In genomic region chr1:26378879-26379251, GRCh38 we compare ENCODE assay signal across 18 cellular contexts. TPM values are rescaled to one million over a fixed set of nuclear protein-coding genes. Genes with fewer than 3 reads are reported as not detected.
A peak's percentile ranks its signal among the peaks of the same experiment; 100 is the strongest.
DNase-seq lines count a peak whose midpoint lies in the region; ATAC-seq and TF ChIP-seq lines count a peak whose summit lies in the region.
"Had no signal": no experiment of that assay in that cellular context is flagged by ENCODE, and none has a peak within 500 bp of the region (broad histone marks: within the 10 kb centered on the region; RNA-seq: fewer than 3 reads in every experiment).

No MANE protein-coding gene starts in this region.

- TF ChIP-seq POLR2A in ovary (IDR thresholded peaks at IDR 0.05) = no peak

- H3K4me1 ChIP-seq in ACC112 (ENCODE audit: control insufficient read depth, insufficient read depth, low read length, unreplicated experiment) (peaks cover 25% of the 10 kb centered on the region), ovary (ENCODE audit: insufficient read depth) (no peaks in the 10 kb centered on the region)
- peaks cover 82% of the 10 kb centered on the region for H3K4me1 ChIP-seq in CD4-positive, alpha-beta memory T cell (ENCODE audit: insufficient read depth, low read length)
- H3K4me1 ChIP-seq: HAP-1, right lobe of liver had no signal

- no peak for TF ChIP-seq EP300 in ovary (IDR thresholded peaks at IDR 0.05)

- no peak for ATAC-seq in T-helper 17 cell
- ATAC-seq in HG02798 (IDR thresholded peaks at IDR 0.05; ENCODE audit: poor library complexity, unreplicated experiment) = no peak
- no peak for ATAC-seq in GM19467 (IDR thresholded peaks at IDR 0.05; ENCODE audit: unreplicated experiment)

- no peak overlapping the region for H2AFZ ChIP-seq in ACC112 (ENCODE audit: low read length, unreplicated experiment)

- H3K79me2 ChIP-seq in ACC112 (ENCODE audit: control insufficient read depth, insufficient read depth, low read length, unreplicated experiment) = no peaks in the 10 kb centered on the region

- H3K27me3 Mint-ChIP-seq in CD4-positive, alpha-beta memory T cell = no peaks in the 10 kb centered on the region
- no peaks in the 10 kb centered on the region for H3K27me3 Mint-ChIP-seq in T-helper 17 cell
- peaks cover 17 to 43% (median 17%) of the 10 kb centered on the region in 3 donors for H3K27me3 Mint-ChIP-seq in immature natural killer cell (ENCODE audit: low read depth in 3 of 3)

- H3K27ac Mint-ChIP-seq in CD4-positive, alpha-beta memory T cell = peak overlapping the region; percentile 84 to 99 (median 96)
- H3K27ac Mint-ChIP-seq in T-helper 17 cell (peak overlapping the region; percentile 91), immature natural killer cell (peak overlapping the region; percentile 84 to 99 (median 96))

- POLR2A ChIA-PET in CD4-positive, alpha-beta memory T cell (lab: Charles Lee; ENCODE audit: partially characterized antibody) = interaction anchor here (0.7 to 9.1 kb wide), 26 partner anchors 8 to 565 kb away, joined by 3 to 174 read pairs (median 6); partner anchors contain the start of genes CD52, CEP85, DHDDS and HMGN2

- H3K36me3 ChIP-seq in ACC112 (ENCODE audit: insufficient read depth, low read length) (no peaks in the 10 kb centered on the region), ovary (no peaks in the 10 kb centered on the region)
- no peaks in the 10 kb centered on the region for H3K36me3 ChIP-seq in CD4-positive, alpha-beta memory T cell (ENCODE audit: insufficient read depth, low read length)
- H3K36me3 ChIP-seq: HAP-1, heart right ventricle, neutrophil, right lobe of liver, WERI-Rb-1 had no signal

- DNase-seq in CD4-positive, alpha-beta memory T cell = no peak
- DNase-seq in T-helper 17 cell (no peak), immature natural killer cell (no peak), ovary (no peak)
- DNase-seq: heart right ventricle, islet precursor cell, NCI-H1930, NCI-H69, right lobe of liver had no signal

- H3K4me3 ChIP-seq in ACC112 (ENCODE audit: low read depth, low read length) (peak overlapping the region; percentile 48; the same call in 1 of the 2 replicates), ovary (no peak overlapping the region)
- no peak overlapping the region for H3K4me3 ChIP-seq in CD4-positive, alpha-beta memory T cell (ENCODE audit: low read length in 2 of 2)
- H3K4me3 ChIP-seq: HAP-1, heart right ventricle, right lobe of liver had no signal

- H3K9me3 ChIP-seq in CD4-positive, alpha-beta memory T cell (ENCODE audit: control insufficient read depth in 1 of 2, low read length in 2 of 2) = no peaks in the 10 kb centered on the region
- H3K9me3 ChIP-seq in T-helper 17 cell (ENCODE audit: control insufficient read depth, low read length, poor library complexity, severe bottlenecking) (no peaks in the 10 kb centered on the region), ovary (no peaks in the 10 kb centered on the region)
- H3K9me3 ChIP-seq: HAP-1, heart right ventricle, neutrophil, right lobe of liver had no signal

- TF ChIP-seq CTCF in ovary (IDR thresholded peaks at IDR 0.05) = no peak

- peaks cover 47 to 87% (median 64%) of the 10 kb centered on the region in 4 donors for H3K4me1 Mint-ChIP-seq in CD4-positive, alpha-beta memory T cell
- H3K4me1 Mint-ChIP-seq in T-helper 17 cell (peaks cover 55% of the 10 kb centered on the region), immature natural killer cell (peaks cover 67 to 76% of the 10 kb centered on the region in 2 donors)

- intact Hi-C loops in CD4-positive, alpha-beta memory T cell (cut with micrococcal nuclease) = loop anchor here (1.0 to 2.0 kb wide), 6 partner anchors 16 to 104 kb away; partner anchors contain the start of genes CD52 and HMGN2
- intact Hi-C loops in ovary (cut with DNase I) = no loop called here

- CTCF ChIA-PET in CD4-positive, alpha-beta memory T cell (lab: Charles Lee; ENCODE audit: partially characterized antibody) = interaction anchor here (1.1 to 8.7 kb wide), 15 partner anchors 9 to 144 kb away, joined by 3 to 195 read pairs (median 12); partner anchors contain the start of genes CEP85 and SH3BGRL3

- H3K27me3 ChIP-seq in ACC112 (ENCODE audit: insufficient read depth, low read length) (no peaks in the 10 kb centered on the region), ovary (no peaks in the 10 kb centered on the region)
- H3K27me3 ChIP-seq in CD4-positive, alpha-beta memory T cell (ENCODE audit: insufficient read depth, low read length) = no peaks in the 10 kb centered on the region
- H3K27me3 ChIP-seq: right lobe of liver had no signal

- 90 to 93% (median 92%) methylated on average over 3 of the region's 3 CpGs for WGBS in ovary, 3 donors

- H3K9me3 Mint-ChIP-seq in CD4-positive, alpha-beta memory T cell = peaks cover 0 to 3% (median 0%) of the 10 kb centered on the region in 8 donors
- peaks cover 0 to 7% (median 0%) of the 10 kb centered on the region in 6 donors for H3K9me3 Mint-ChIP-seq in immature natural killer cell

- H3K36me3 Mint-ChIP-seq in CD4-positive, alpha-beta memory T cell = peaks cover 0 to 3% of the 10 kb centered on the region in 2 donors
- H3K36me3 Mint-ChIP-seq in T-helper 17 cell (ENCODE audit: low read depth) (no peaks in the 10 kb centered on the region), immature natural killer cell (peaks cover 0 to 3% (median 0%) of the 10 kb centered on the region in 3 donors)

- H3K27ac ChIP-seq in ACC112 (ENCODE audit: low read depth, low read length) (peak overlapping the region; percentile 86), ovary (no peak overlapping the region)
- peak overlapping the region; percentile 53 for H3K27ac ChIP-seq in CD4-positive, alpha-beta memory T cell (ENCODE audit: low read depth, low read length)
- H3K27ac ChIP-seq: neutrophil, right lobe of liver, WERI-Rb-1 had no signal

- peak overlapping the region in 7 of 8 donors; percentile 55 to 87 (median 75) for H3K4me3 Mint-ChIP-seq in CD4-positive, alpha-beta memory T cell
- H3K4me3 Mint-ChIP-seq in T-helper 17 cell (peak overlapping the region; percentile 72), immature natural killer cell (peak overlapping the region; percentile 72 to 88 (median 85))

RNA-seq across cellular contexts. Expression of gene ZNF683, which starts 6.3 kb away (rescaled TPM):
- total RNA-seq in CD4-positive, alpha-beta memory T cell = not detected
- under 1 TPM; 0.49 to 0.63 TPM for polyA plus RNA-seq in CD4-positive, alpha-beta memory T cell
- total RNA-seq in T-helper 17 cell = not detected
- 10 to 100 TPM in 2 of 3 donors, 1 to 10 TPM in 1; 4.1 to 61.3 (median 24.2) TPM for polyA plus RNA-seq in immature natural killer cell
- under 1 TPM in 3 of 7 donors, not detected in 4; 0.28 to 0.50 (median 0.41) TPM for total RNA-seq in ovary
- under 1 TPM in 1 of 2 donors, not detected in 1; 0.15 TPM for polyA plus RNA-seq in ovary
- total RNA-seq: HT1080, temporal lobe had no signal
- polyA plus RNA-seq: BJ had no signal

RNA-seq across cellular contexts. Expression of gene CRYBG2, which starts 24.9 kb away (rescaled TPM):
- total RNA-seq in CD4-positive, alpha-beta memory T cell = 1 to 10 TPM; 5.7 to 6.7 TPM
- polyA plus RNA-seq in CD4-positive, alpha-beta memory T cell = 1 to 10 TPM in 1 of 2 donors, under 1 TPM in 1; 0.27 to 3.8 TPM
- 1 to 10 TPM; 1.2 to 2.9 TPM for total RNA-seq in T-helper 17 cell
- polyA plus RNA-seq in immature natural killer cell = 1 to 10 TPM in 2 of 3 donors, not detected in 1; 1.2 to 1.3 TPM
- total RNA-seq in ovary = 1 to 10 TPM in 1 of 7 donors, under 1 TPM in 1, not detected in 5; 0.23 to 2.3 TPM
- polyA plus RNA-seq in ovary = under 1 TPM in 1 of 2 donors, not detected in 1; 0.11 TPM

RNA-seq across cellular contexts. Expression of gene LIN28A, which starts 31.8 kb away (rescaled TPM):
- not detected for total RNA-seq in CD4-positive, alpha-beta memory T cell
- not detected for polyA plus RNA-seq in CD4-positive, alpha-beta memory T cell
- total RNA-seq in T-helper 17 cell (not detected), ovary (1 to 10 TPM in 1 of 7 donors, not detected in 6; 1.3 TPM)
- polyA plus RNA-seq in immature natural killer cell (not detected), ovary (not detected)
- total RNA-seq: HT1080, temporal lobe had no signal
- polyA plus RNA-seq: BJ, heart right ventricle had no signal

RNA-seq across cellular contexts. Expression of gene DHDDS, which starts 53.3 kb away (rescaled TPM):
- 10 to 100 TPM; 44.4 to 46.2 TPM for total RNA-seq in CD4-positive, alpha-beta memory T cell
- polyA plus RNA-seq in CD4-positive, alpha-beta memory T cell = 10 to 100 TPM; 23.3 to 26.7 TPM
- total RNA-seq in T-helper 17 cell = 10 to 100 TPM; 32.4 to 38.8 TPM
- 10 to 100 TPM; 18.6 to 40.3 (median 24.4) TPM for polyA plus RNA-seq in immature natural killer cell
- total RNA-seq in ovary = 10 to 100 TPM; 20.0 to 46.2 (median 27.3) TPM
- polyA plus RNA-seq in ovary = 10 to 100 TPM; 13.0 to 37.8 TPM

Comparison
In these comparisons a context has a peak if more than half of its experiments do, and no peak if none do; other contexts are left out.
1. H3K27ac ChIP-seq: peak in ACC112 (single experiment) and CD4-positive, alpha-beta memory T cell (single experiment); none in ovary (0 of 2).
2. Peak in every context shown above with its lines, with median percentiles within 50 percentile points of each other: H3K27ac Mint-ChIP-seq and H3K4me3 Mint-ChIP-seq.